Comparison of ENCODE assay signal across 1 cellular context in the genomic region with DNA sequence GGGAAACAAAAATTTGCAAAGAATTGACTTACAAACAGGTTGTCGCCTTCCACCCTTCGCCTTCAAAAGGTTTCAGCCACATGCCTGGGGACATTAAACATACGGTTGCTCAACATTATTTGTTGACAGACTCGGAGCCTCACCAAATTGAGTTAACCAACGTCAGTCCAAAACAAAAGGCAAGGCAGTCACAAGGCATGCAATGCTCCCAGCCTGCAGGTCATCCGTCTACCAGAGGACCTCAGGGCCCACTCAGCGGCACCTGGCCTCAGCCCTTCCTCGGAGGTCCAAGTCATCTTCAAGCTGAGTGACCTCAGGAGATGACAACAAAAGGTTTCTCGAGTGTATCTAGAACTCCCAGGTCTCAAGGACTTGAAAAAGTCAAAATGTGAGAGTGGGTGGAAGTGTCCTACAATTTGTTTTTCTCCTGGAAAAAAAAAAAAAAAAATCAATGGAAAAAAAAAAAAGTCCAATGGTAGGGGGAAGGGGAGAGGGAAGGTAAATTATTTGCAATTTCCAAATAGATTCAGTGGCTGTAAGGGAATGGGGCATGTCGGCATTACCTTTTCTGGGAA.
TF ChIP-seq lines count a peak whose summit lies in the region.

No MANE protein-coding gene starts in this region.

TF ChIP-seq in HepG2, 621 proteins besides CTCF, POLR2A, EP300 and RAD21 (continued from another document and continues in another):
- TF ChIP-seq, protein P1, sequence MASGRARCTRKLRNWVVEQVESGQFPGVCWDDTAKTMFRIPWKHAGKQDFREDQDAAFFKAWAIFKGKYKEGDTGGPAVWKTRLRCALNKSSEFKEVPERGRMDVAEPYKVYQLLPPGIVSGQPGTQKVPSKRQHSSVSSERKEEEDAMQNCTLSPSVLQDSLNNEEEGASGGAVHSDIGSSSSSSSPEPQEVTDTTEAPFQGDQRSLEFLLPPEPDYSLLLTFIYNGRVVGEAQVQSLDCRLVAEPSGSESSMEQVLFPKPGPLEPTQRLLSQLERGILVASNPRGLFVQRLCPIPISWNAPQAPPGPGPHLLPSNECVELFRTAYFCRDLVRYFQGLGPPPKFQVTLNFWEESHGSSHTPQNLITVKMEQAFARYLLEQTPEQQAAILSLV (CRISPR knock-in tag; IDR thresholded peaks at IDR 0.05; ENCODE audit: borderline replicate concordance) = peak; percentile 27; the same call in 1 of the 2 replicates
- TF ChIP-seq GTF3A (CRISPR knock-in tag; conservative IDR thresholded peaks at IDR 0.05) (no peak), ZNF274 (CRISPR knock-in tag; IDR thresholded peaks at IDR 0.05) (peak; percentile 29; the same call in 1 of the 2 replicates), ZFP36L2 (CRISPR knock-in tag; IDR thresholded peaks at IDR 0.05) (peak; percentile 88; the same call in 1 of the 2 replicates), HNF4A (CRISPR knock-in tag; IDR thresholded peaks at IDR 0.05) (peak; percentile 34), KLF15 (CRISPR knock-in tag; IDR thresholded peaks at IDR 0.05; ENCODE audit: borderline replicate concordance) (no peak), NFIB (CRISPR knock-in tag; IDR thresholded peaks at IDR 0.05; ENCODE audit: borderline replicate concordance) (no peak), RXRB (CRISPR knock-in tag; IDR thresholded peaks at IDR 0.05; ENCODE audit: borderline replicate concordance) (peak; percentile 86), ZFP1 (CRISPR knock-in tag; IDR thresholded peaks at IDR 0.05) (0 out of 2 replicates have a peak, but pooled peaks have one; percentile 34), NFE2L2 (IDR thresholded peaks at IDR 0.05; ENCODE audit: low read length) (no peak), RARA (CRISPR knock-in tag; IDR thresholded peaks at IDR 0.05) (peak; percentile 79), ETV6 (CRISPR knock-in tag; conservative IDR thresholded peaks at IDR 0.05) (no peak), REXO4 (CRISPR knock-in tag; IDR thresholded peaks at IDR 0.05; ENCODE audit: borderline replicate concordance) (peak; percentile 37; the same call in 1 of the 2 replicates), KAT8 (CRISPR knock-in tag; IDR thresholded peaks at IDR 0.05) (peak; percentile 75), ZNF788 (CRISPR knock-in tag; IDR thresholded peaks at IDR 0.05; ENCODE audit: borderline replicate concordance) (0 out of 2 replicates have a peak, but pooled peaks have one; percentile 35), ZFP36L1 (CRISPR knock-in tag; IDR thresholded peaks at IDR 0.05) (peak; percentile 98), SRSF1 (optimal IDR thresholded peaks at IDR 0.05; ENCODE audit: low read depth, low read length) (no peak), RFXAP (CRISPR knock-in tag; IDR thresholded peaks at IDR 0.05; ENCODE audit: borderline replicate concordance) (0 out of 2 replicates have a peak, but pooled peaks have one; percentile 48), CEBPB (IDR thresholded peaks at IDR 0.05; ENCODE audit: borderline replicate concordance, low read depth, low read length) (peak; percentile 94), ZFAT (CRISPR knock-in tag; conservative IDR thresholded peaks at IDR 0.05) (0 out of 2 replicates have a peak, but pooled peaks have one; percentile 50), ZNF619 (CRISPR knock-in tag; IDR thresholded peaks at IDR 0.05) (no peak), NBN (conservative IDR thresholded peaks at IDR 0.05) (no peak), ZSCAN22 (CRISPR knock-in tag; IDR thresholded peaks at IDR 0.05) (no peak), ZNF12 (CRISPR knock-in tag; IDR thresholded peaks at IDR 0.05) (peak; percentile 31; the same call in 1 of the 2 replicates), U2AF1 (optimal IDR thresholded peaks at IDR 0.05; ENCODE audit: low read depth, low read length) (no peak), DNMT3B (CRISPR knock-in tag; conservative IDR thresholded peaks at IDR 0.05) (no peak), ZNF234 (CRISPR knock-in tag; conservative IDR thresholded peaks at IDR 0.05) (no peak), SMC3 (IDR thresholded peaks at IDR 0.05; ENCODE audit: low read length) (no peak), MYC (CRISPR knock-in tag; IDR thresholded peaks at IDR 0.05; ENCODE audit: borderline replicate concordance) (peak; percentile 41; the same call in 1 of the 2 replicates), KDM3A (CRISPR knock-in tag; IDR thresholded peaks at IDR 0.05; ENCODE audit: low read depth) (0 out of 2 replicates have a peak, but pooled peaks have one; percentile 34), ZNF446 (CRISPR knock-in tag; IDR thresholded peaks at IDR 0.05) (no peak), ZNF225 (CRISPR knock-in tag; IDR thresholded peaks at IDR 0.05) (no peak), ZNF891 (CRISPR knock-in tag; IDR thresholded peaks at IDR 0.05) (0 out of 2 replicates have a peak, but pooled peaks have one; percentile 37), ZNF678 (CRISPR knock-in tag; IDR thresholded peaks at IDR 0.05) (no peak), ZNF326 (CRISPR knock-in tag; IDR thresholded peaks at IDR 0.05; ENCODE audit: borderline replicate concordance) (no peak), GTF2F1 (IDR thresholded peaks at IDR 0.05; ENCODE audit: low read length) (no peak), TCF12 (IDR thresholded peaks at IDR 0.05) (no peak), TCF12 (CRISPR knock-in tag; IDR thresholded peaks at IDR 0.05) (no peak), JUNB (CRISPR knock-in tag; IDR thresholded peaks at IDR 0.05; ENCODE audit: borderline replicate concordance) (no peak), ZNF652 (CRISPR knock-in tag; IDR thresholded peaks at IDR 0.05; ENCODE audit: borderline replicate concordance, low read depth) (peak; percentile 81), CCDC6 (CRISPR knock-in tag; IDR thresholded peaks at IDR 0.05) (peak; percentile 83; the same call in 1 of the 2 replicates)
- TF ChIP-seq, protein P2, sequence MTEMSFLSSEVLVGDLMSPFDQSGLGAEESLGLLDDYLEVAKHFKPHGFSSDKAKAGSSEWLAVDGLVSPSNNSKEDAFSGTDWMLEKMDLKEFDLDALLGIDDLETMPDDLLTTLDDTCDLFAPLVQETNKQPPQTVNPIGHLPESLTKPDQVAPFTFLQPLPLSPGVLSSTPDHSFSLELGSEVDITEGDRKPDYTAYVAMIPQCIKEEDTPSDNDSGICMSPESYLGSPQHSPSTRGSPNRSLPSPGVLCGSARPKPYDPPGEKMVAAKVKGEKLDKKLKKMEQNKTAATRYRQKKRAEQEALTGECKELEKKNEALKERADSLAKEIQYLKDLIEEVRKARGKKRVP (CRISPR knock-in tag; IDR thresholded peaks at IDR 0.05) = peak in 1 of 2 experiments; percentile 67; a peak in 1 of 4 replicates
- TF ChIP-seq, protein P3, sequence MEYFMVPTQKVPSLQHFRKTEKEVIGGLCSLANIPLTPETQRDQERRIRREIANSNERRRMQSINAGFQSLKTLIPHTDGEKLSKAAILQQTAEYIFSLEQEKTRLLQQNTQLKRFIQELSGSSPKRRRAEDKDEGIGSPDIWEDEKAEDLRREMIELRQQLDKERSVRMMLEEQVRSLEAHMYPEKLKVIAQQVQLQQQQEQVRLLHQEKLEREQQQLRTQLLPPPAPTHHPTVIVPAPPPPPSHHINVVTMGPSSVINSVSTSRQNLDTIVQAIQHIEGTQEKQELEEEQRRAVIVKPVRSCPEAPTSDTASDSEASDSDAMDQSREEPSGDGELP (IDR thresholded peaks at IDR 0.05; ENCODE audit: borderline replicate concordance, low read depth) = peak; percentile 44; the same call in 1 of the 2 replicates
- TF ChIP-seq, protein P4, sequence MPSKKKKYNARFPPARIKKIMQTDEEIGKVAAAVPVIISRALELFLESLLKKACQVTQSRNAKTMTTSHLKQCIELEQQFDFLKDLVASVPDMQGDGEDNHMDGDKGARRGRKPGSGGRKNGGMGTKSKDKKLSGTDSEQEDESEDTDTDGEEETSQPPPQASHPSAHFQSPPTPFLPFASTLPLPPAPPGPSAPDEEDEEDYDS (CRISPR knock-in tag; IDR thresholded peaks at IDR 0.05) = peak; percentile 62
- TF ChIP-seq, protein P5, sequence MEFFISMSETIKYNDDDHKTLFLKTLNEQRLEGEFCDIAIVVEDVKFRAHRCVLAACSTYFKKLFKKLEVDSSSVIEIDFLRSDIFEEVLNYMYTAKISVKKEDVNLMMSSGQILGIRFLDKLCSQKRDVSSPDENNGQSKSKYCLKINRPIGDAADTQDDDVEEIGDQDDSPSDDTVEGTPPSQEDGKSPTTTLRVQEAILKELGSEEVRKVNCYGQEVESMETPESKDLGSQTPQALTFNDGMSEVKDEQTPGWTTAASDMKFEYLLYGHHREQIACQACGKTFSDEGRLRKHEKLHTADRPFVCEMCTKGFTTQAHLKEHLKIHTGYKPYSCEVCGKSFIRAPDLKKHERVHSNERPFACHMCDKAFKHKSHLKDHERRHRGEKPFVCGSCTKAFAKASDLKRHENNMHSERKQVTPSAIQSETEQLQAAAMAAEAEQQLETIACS (CRISPR knock-in tag; IDR thresholded peaks at IDR 0.05) = peak; percentile 26; the same call in 1 of the 2 replicates
- TF ChIP-seq, protein P6, sequence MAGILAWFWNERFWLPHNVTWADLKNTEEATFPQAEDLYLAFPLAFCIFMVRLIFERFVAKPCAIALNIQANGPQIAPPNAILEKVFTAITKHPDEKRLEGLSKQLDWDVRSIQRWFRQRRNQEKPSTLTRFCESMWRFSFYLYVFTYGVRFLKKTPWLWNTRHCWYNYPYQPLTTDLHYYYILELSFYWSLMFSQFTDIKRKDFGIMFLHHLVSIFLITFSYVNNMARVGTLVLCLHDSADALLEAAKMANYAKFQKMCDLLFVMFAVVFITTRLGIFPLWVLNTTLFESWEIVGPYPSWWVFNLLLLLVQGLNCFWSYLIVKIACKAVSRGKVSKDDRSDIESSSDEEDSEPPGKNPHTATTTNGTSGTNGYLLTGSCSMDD (CRISPR knock-in tag; IDR thresholded peaks at IDR 0.05) = peak; percentile 89
- TF ChIP-seq, protein P7, sequence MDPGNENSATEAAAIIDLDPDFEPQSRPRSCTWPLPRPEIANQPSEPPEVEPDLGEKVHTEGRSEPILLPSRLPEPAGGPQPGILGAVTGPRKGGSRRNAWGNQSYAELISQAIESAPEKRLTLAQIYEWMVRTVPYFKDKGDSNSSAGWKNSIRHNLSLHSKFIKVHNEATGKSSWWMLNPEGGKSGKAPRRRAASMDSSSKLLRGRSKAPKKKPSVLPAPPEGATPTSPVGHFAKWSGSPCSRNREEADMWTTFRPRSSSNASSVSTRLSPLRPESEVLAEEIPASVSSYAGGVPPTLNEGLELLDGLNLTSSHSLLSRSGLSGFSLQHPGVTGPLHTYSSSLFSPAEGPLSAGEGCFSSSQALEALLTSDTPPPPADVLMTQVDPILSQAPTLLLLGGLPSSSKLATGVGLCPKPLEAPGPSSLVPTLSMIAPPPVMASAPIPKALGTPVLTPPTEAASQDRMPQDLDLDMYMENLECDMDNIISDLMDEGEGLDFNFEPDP (CRISPR knock-in tag; conservative IDR thresholded peaks at IDR 0.05) = 0 out of 2 replicates have a peak, but pooled peaks have one; percentile 76
- TF ChIP-seq, protein P8, sequence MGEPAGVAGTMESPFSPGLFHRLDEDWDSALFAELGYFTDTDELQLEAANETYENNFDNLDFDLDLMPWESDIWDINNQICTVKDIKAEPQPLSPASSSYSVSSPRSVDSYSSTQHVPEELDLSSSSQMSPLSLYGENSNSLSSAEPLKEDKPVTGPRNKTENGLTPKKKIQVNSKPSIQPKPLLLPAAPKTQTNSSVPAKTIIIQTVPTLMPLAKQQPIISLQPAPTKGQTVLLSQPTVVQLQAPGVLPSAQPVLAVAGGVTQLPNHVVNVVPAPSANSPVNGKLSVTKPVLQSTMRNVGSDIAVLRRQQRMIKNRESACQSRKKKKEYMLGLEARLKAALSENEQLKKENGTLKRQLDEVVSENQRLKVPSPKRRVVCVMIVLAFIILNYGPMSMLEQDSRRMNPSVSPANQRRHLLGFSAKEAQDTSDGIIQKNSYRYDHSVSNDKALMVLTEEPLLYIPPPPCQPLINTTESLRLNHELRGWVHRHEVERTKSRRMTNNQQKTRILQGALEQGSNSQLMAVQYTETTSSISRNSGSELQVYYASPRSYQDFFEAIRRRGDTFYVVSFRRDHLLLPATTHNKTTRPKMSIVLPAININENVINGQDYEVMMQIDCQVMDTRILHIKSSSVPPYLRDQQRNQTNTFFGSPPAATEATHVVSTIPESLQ (CRISPR knock-in tag; conservative IDR thresholded peaks at IDR 0.05) = no peak
- TF ChIP-seq, protein P9, sequence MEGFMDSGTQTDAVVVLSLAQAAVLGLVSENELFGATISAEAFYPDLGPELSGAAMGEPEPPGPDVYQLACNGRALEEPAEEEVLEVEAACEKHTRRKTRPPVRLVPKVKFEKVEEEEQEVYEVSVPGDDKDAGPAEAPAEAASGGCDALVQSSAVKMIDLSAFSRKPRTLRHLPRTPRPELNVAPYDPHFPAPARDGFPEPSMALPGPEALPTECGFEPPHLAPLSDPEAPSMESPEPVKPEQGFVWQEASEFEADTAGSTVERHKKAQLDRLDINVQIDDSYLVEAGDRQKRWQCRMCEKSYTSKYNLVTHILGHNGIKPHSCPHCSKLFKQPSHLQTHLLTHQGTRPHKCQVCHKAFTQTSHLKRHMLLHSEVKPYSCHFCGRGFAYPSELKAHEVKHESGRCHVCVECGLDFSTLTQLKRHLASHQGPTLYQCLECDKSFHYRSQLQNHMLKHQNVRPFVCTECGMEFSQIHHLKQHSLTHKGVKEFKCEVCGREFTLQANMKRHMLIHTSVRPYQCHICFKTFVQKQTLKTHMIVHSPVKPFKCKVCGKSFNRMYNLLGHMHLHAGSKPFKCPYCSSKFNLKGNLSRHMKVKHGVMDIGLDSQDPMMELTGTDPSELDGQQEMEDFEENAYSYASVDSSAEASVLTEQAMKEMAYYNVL (CRISPR knock-in tag; IDR thresholded peaks at IDR 0.05; ENCODE audit: borderline replicate concordance) = no peak
- TF ChIP-seq, protein P10, sequence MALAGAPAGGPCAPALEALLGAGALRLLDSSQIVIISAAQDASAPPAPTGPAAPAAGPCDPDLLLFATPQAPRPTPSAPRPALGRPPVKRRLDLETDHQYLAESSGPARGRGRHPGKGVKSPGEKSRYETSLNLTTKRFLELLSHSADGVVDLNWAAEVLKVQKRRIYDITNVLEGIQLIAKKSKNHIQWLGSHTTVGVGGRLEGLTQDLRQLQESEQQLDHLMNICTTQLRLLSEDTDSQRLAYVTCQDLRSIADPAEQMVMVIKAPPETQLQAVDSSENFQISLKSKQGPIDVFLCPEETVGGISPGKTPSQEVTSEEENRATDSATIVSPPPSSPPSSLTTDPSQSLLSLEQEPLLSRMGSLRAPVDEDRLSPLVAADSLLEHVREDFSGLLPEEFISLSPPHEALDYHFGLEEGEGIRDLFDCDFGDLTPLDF (CRISPR knock-in tag; IDR thresholded peaks at IDR 0.05) = 0 out of 2 replicates have a peak, but pooled peaks have one; percentile 52
- TF ChIP-seq, protein P11, sequence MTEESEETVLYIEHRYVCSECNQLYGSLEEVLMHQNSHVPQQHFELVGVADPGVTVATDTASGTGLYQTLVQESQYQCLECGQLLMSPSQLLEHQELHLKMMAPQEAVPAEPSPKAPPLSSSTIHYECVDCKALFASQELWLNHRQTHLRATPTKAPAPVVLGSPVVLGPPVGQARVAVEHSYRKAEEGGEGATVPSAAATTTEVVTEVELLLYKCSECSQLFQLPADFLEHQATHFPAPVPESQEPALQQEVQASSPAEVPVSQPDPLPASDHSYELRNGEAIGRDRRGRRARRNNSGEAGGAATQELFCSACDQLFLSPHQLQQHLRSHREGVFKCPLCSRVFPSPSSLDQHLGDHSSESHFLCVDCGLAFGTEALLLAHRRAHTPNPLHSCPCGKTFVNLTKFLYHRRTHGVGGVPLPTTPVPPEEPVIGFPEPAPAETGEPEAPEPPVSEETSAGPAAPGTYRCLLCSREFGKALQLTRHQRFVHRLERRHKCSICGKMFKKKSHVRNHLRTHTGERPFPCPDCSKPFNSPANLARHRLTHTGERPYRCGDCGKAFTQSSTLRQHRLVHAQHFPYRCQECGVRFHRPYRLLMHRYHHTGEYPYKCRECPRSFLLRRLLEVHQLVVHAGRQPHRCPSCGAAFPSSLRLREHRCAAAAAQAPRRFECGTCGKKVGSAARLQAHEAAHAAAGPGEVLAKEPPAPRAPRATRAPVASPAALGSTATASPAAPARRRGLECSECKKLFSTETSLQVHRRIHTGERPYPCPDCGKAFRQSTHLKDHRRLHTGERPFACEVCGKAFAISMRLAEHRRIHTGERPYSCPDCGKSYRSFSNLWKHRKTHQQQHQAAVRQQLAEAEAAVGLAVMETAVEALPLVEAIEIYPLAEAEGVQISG (CRISPR knock-in tag; IDR thresholded peaks at IDR 0.05) = peak; percentile 73
